In genomic region chr18:961644-962355, GRCh38 we compare ENCODE assay signal across 8 cellular contexts. TPM values are rescaled to one million over a fixed set of nuclear protein-coding genes. Genes with fewer than 3 reads are reported as not detected.
DNase-seq lines count a peak whose midpoint lies in the region; TF ChIP-seq lines count a peak whose summit lies in the region.

No MANE protein-coding gene starts in this region.

- H3K27me3 ChIP-seq in NT2/D1 (ENCODE audit: insufficient read depth, insufficient read length) = no peaks in the 10 kb centered on the region

- H3K36me3 ChIP-seq in NT2/D1 (ENCODE audit: insufficient read depth, insufficient read length, low read length) = no peaks in the 10 kb centered on the region

- TF ChIP-seq CTCF in AG04449 (IDR thresholded peaks at IDR 0.05; ENCODE audit: insufficient read depth, low read length, missing control alignments) (peak; percentile 70), GM12875 (IDR thresholded peaks at IDR 0.05; ENCODE audit: borderline replicate concordance, insufficient read depth, low read depth, low read length) (peak; percentile 75)

- CTCF ChIA-PET in AG04449 (lab: Yijun Ruan, JAX) = interaction anchor here (0.6 to 2.0 kb wide), 26 partner anchors 8 to 340 kb away, joined by 3 to 15 read pairs (median 4); no protein-coding TSS in a partner anchor

- DNase-seq in AG04449 (ENCODE audit: low read depth, low spot score) (no peak), NT2/D1 (ENCODE audit: low read depth, low spot score) (no peak), activated T-helper 1 cell treated with Interleukin-2 at 50 U/mL for 16 hours (ENCODE audit: low read depth) (peak; percentile 0), germinal center (ENCODE audit: low spot score) (peak; percentile 11), renal cortical epithelial cell (ENCODE audit: low read depth) (peak; percentile 31), GM19238 (ENCODE audit: insufficient read length, low spot score) (no peak), GF-D8 (lab: John Stamatoyannopoulos, UW) (no peak)

- peak overlapping the region; percentile 52 for H3K4me3 ChIP-seq in AG04449 (ENCODE audit: low read depth, low read length)
- H3K4me3 ChIP-seq in GM12875 (ENCODE audit: low read depth, low read length) = no peak overlapping the region
- peak overlapping the region; percentile 26 for H3K4me3 ChIP-seq in NT2/D1 (ENCODE audit: insufficient read length, low read depth)

- POLR2A ChIA-PET in AG04449 (lab: Yijun Ruan, JAX) = no interaction called here

- no peaks in the 10 kb centered on the region for H3K9me3 ChIP-seq in NT2/D1 (ENCODE audit: insufficient read depth, low read length)

- peak overlapping the region; percentile 52 for H3K9ac ChIP-seq in NT2/D1 (ENCODE audit: insufficient read length, low read depth)

- H3K4me1 ChIP-seq in NT2/D1 (ENCODE audit: insufficient read depth, insufficient read length) = no peaks in the 10 kb centered on the region

RNA-seq across cellular contexts. Expression of gene ADCYAP1, which starts 57.1 kb away (rescaled TPM):
- not detected in 2 replicates for total RNA-seq in renal cortical epithelial cell

Comparison
In these comparisons a context has a peak if more than half of its experiments do, and no peak if none do; other contexts are left out.
1. DNase-seq: peak in activated T-helper 1 cell treated with Interleukin-2 at 50 U/mL for 16 hours (single experiment), germinal center (single experiment) and renal cortical epithelial cell (single experiment); none in AG04449 (single experiment), NT2/D1 (single experiment), GM19238 (single experiment) and GF-D8 (single experiment).